33 cellular contexts compared by ENCODE assay signal in genomic region chr16:81510016-81510415, GRCh38.
"Had no signal": no experiment of that assay in that cellular context is flagged by ENCODE, and none has a peak within 500 bp of the region (broad histone marks: within the 10 kb centered on the region; RNA-seq: fewer than 3 reads in every experiment).

No MANE protein-coding gene starts in this region.

- H3K27ac Mint-ChIP-seq: activated CD4-positive, alpha-beta memory T cell treated with anti-CD3 and anti-CD28 coated beads, Interleukin-2, amount 10 ng/mL, durations not matched to agents 7 days and 5 days; activated CD4-positive, alpha-beta T cell treated with anti-CD3 and anti-CD28 coated beads, Interleukin-2, amount 10 ng/mL, durations not matched to agents 7 days and 5 days; activated CD8-positive, alpha-beta memory T cell treated with anti-CD3 and anti-CD28 coated beads, Interleukin-2, amount 10 ng/mL, durations not matched to agents 7 days and 5 days; activated naive CD8-positive, alpha-beta T cell treated with anti-CD3 and anti-CD28 coated beads for 36 hours; activated T-cell treated with anti-CD3 and anti-CD28 coated beads, Interleukin-2, amount 50 U/mL, for 72 hours; brain; endodermal cell; T-helper 17 cell had no signal

- H3K36me3 Mint-ChIP-seq: activated naive CD8-positive, alpha-beta T cell treated with anti-CD3 and anti-CD28 coated beads for 36 hours; naive thymus-derived CD8-positive, alpha-beta T cell had no signal

- DNase-seq: activated CD4-positive, alpha-beta memory T cell treated with anti-CD3 and anti-CD28 coated beads, Interleukin-2, amount 10 ng/mL, durations not matched to agents 7 days and 5 days; activated CD4-positive, alpha-beta T cell treated with anti-CD3 and anti-CD28 coated beads, Interleukin-2, amount 10 ng/mL, durations not matched to agents 7 days and 5 days; activated CD4-positive, CD25-positive, alpha-beta regulatory T cell treated with anti-CD3 and anti-CD28 coated beads, Interleukin-2, amount 50 U/mL, for 72 hours; activated CD8-positive, alpha-beta memory T cell treated with anti-CD3 and anti-CD28 coated beads, Interleukin-2, amount 10 ng/mL, durations not matched to agents 7 days and 5 days; activated effector memory CD4-positive, alpha-beta T cell treated with Interleukin-2 at 50 U/mL for 16 hours; activated naive CD4-positive, alpha-beta T cell treated with Interleukin-2 at 50 U/mL for 16 hours; activated naive CD8-positive, alpha-beta T cell treated with anti-CD3 and anti-CD28 coated beads for 36 hours; activated T-cell treated with anti-CD3 and anti-CD28 coated beads, Interleukin-2, amount 50 U/mL, for 72 hours; cortex of kidney; endodermal cell; esophagus squamous epithelium; foreskin melanocyte; heart right ventricle; left lung; lower lobe of right lung; mesenchymal stem cell; naive thymus-derived CD8-positive, alpha-beta T cell; nucleus accumbens; psoas muscle; stimulated activated CD4-positive, alpha-beta T cell treated with anti-CD3 and anti-CD28 coated beads, Interleukin-15, amount 100 ng/mL, for 24 hours; stimulated activated CD4-positive, alpha-beta T cell treated with anti-CD3 and anti-CD28 coated beads, Interleukin-2, amount 100 ng/mL, for 24 hours; stimulated activated naive CD4-positive, alpha-beta T cell; T-helper 17 cell; T1000; tibial artery; upper lobe of right lung had no signal

- H3K4me2 ChIP-seq: smooth muscle cell had no signal

- H3K4me3 ChIP-seq: ascending aorta, cardiac muscle cell, esophagus squamous epithelium, heart right ventricle, left lung, lower lobe of right lung, pancreas, psoas muscle, smooth muscle cell, suprapubic skin, tibial artery, upper lobe of right lung had no signal

- H3K27ac ChIP-seq: ascending aorta, cardiac muscle cell, esophagus squamous epithelium, heart right ventricle, left lung, lower lobe of right lung, pancreas, psoas muscle, suprapubic skin, tibial artery, upper lobe of right lung had no signal

- ATAC-seq: activated CD8-positive, alpha-beta memory T cell treated with anti-CD3 and anti-CD28 coated beads, Interleukin-2, amount 10 ng/mL, durations not matched to agents 7 days and 5 days; activated T-cell treated with anti-CD3 and anti-CD28 coated beads, Interleukin-2, amount 50 U/mL, for 72 hours; heart right ventricle; left lung; lower lobe of right lung; naive thymus-derived CD8-positive, alpha-beta T cell; pancreas; psoas muscle; T-helper 17 cell; upper lobe of right lung had no signal

- H3K9me3 ChIP-seq: ascending aorta, esophagus squamous epithelium, heart right ventricle, left lung, lower lobe of right lung, pancreas, psoas muscle, suprapubic skin, tibial artery, upper lobe of right lung had no signal

- H3K27me3 Mint-ChIP-seq: activated CD4-positive, alpha-beta memory T cell treated with anti-CD3 and anti-CD28 coated beads, Interleukin-2, amount 10 ng/mL, durations not matched to agents 7 days and 5 days; activated CD4-positive, alpha-beta T cell treated with anti-CD3 and anti-CD28 coated beads, Interleukin-2, amount 10 ng/mL, durations not matched to agents 7 days and 5 days; activated CD8-positive, alpha-beta memory T cell treated with anti-CD3 and anti-CD28 coated beads, Interleukin-2, amount 10 ng/mL, durations not matched to agents 7 days and 5 days; activated naive CD8-positive, alpha-beta T cell treated with anti-CD3 and anti-CD28 coated beads for 36 hours; brain; naive thymus-derived CD8-positive, alpha-beta T cell; T-helper 17 cell had no signal

- H3K36me3 ChIP-seq: ascending aorta, cardiac muscle cell, heart right ventricle, left lung, lower lobe of right lung, pancreas, suprapubic skin, tibial artery, upper lobe of right lung had no signal

- H3K4me3 Mint-ChIP-seq: activated CD4-positive, alpha-beta memory T cell treated with anti-CD3 and anti-CD28 coated beads, Interleukin-2, amount 10 ng/mL, durations not matched to agents 7 days and 5 days; activated CD4-positive, alpha-beta T cell treated with anti-CD3 and anti-CD28 coated beads, Interleukin-2, amount 10 ng/mL, durations not matched to agents 7 days and 5 days; activated CD8-positive, alpha-beta memory T cell treated with anti-CD3 and anti-CD28 coated beads, Interleukin-2, amount 10 ng/mL, durations not matched to agents 7 days and 5 days; activated naive CD8-positive, alpha-beta T cell treated with anti-CD3 and anti-CD28 coated beads for 36 hours; activated T-cell treated with anti-CD3 and anti-CD28 coated beads, Interleukin-2, amount 50 U/mL, for 72 hours; brain; endodermal cell; naive thymus-derived CD8-positive, alpha-beta T cell; neural crest cell; T-helper 17 cell had no signal

- H3K27me3 ChIP-seq: ascending aorta, cardiac muscle cell, esophagus squamous epithelium, heart right ventricle, left lung, pancreas, suprapubic skin, tibial artery, upper lobe of right lung had no signal

- H3K9me3 Mint-ChIP-seq: activated CD4-positive, alpha-beta memory T cell treated with anti-CD3 and anti-CD28 coated beads, Interleukin-2, amount 10 ng/mL, durations not matched to agents 7 days and 5 days; activated CD4-positive, alpha-beta T cell treated with anti-CD3 and anti-CD28 coated beads, Interleukin-2, amount 10 ng/mL, durations not matched to agents 7 days and 5 days; activated naive CD8-positive, alpha-beta T cell treated with anti-CD3 and anti-CD28 coated beads for 36 hours; activated T-cell treated with anti-CD3 and anti-CD28 coated beads, Interleukin-2, amount 50 U/mL, for 72 hours; endodermal cell; naive thymus-derived CD8-positive, alpha-beta T cell; neural crest cell had no signal
